ENCODE assay signal across 1 cellular context in the genomic region with DNA sequence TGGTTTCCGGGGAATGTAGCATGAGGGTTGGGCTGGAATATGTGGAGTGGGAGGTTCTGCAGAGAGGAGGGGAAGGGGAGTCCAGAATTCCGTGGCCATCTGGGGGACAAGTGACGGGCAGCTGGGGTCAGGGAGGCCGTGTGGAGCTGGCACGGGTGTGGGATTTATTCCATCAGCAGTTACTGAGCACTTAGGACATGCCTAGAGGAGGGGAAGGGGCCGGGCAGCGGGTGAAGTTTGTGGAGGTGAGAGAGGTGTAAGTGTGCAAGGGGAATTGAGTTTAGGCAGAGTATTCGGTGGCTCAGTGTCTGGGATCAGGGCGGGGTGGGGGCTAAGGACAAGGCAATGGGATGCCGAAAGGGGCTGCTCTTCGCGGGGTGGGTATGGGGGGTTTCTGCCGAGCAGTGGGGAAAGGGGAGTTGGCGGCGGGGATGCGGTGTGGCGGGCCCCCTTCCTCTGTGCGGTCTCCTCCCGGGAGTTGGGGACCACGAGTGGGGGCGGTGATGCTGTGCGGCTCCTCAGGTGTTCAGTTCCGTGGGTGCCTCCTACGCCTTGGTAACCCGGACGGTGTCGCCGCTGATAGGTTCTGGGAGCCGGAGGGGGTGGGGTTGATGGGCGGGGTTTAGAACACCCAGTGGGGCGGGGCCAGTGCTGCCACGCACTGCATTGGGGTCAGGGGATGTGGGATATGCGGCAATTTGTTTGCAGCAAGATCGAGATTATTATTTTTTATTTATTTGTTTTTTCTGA.
TF ChIP-seq lines count a peak whose summit lies in the region.

No MANE protein-coding gene starts in this region.

TF ChIP-seq in HCT116, 20 proteins besides CTCF, POLR2A, EP300 and RAD21 (continued from another document):
- TF ChIP-seq JUND (IDR thresholded peaks at IDR 0.05) (no peak), EZH2phosphoT487 (IDR thresholded peaks at IDR 0.05; ENCODE audit: borderline replicate concordance) (no peak), CBX3 (IDR thresholded peaks at IDR 0.05; ENCODE audit: low read depth) (no peak)
